ENCODE assay signal across 23 cellular contexts in the genomic region with DNA sequence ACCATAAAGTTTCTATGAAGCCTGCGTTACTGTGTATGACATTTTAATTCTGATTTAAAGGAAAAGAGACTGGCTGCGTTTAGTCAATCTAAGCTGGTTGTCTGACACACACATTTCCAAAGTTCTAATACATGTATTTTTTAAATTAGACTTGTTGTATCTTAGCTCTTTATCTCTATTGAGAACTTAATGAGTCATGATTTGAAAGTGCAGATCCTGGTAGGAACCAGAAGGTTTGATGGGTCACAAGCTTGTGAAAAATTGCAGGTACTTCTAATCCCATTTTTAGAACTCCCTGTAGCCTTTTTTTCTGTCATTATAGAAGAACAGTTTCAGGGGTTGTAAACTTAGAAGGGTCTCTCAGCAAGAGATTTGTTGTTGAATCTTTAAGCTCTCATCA.
A peak's percentile ranks its signal among the peaks of the same experiment; 100 is the strongest.
DNase-seq lines count a peak whose midpoint lies in the region; TF ChIP-seq lines count a peak whose summit lies in the region.
"Had no signal": no experiment of that assay in that cellular context is flagged by ENCODE, and none has a peak within 500 bp of the region (broad histone marks: within the 10 kb centered on the region; RNA-seq: fewer than 3 reads in every experiment).

No MANE protein-coding gene starts in this region.

- H3K9me3 ChIP-seq in mammary epithelial cell (replicated peaks; ENCODE audit: insufficient read depth, low read length) = no peaks in the 10 kb centered on the region
- H3K9me3 ChIP-seq in tibial artery = no peaks in the 10 kb centered on the region
- H3K9me3 ChIP-seq: SJSA1 had no signal

- H3K4me2 ChIP-seq in mammary epithelial cell (ENCODE audit: insufficient read depth, low read depth, low read length) = no peak overlapping the region
- no peak overlapping the region for H3K4me2 ChIP-seq in mesendoderm (ENCODE audit: low read length)
- H3K4me2 ChIP-seq: PC-9 had no signal

- no peak overlapping the region for H3K18ac ChIP-seq in mesendoderm (ENCODE audit: low read length)

- H4K5ac ChIP-seq in mesendoderm (ENCODE audit: low read length) = no peak overlapping the region

- H3K4me3 ChIP-seq in mammary epithelial cell (replicated peaks in 1 of 3; ENCODE audit: insufficient read depth in 1 of 3, low read depth in 2 of 3, low read length in 3 of 3) (no peak overlapping the region), mesendoderm (ENCODE audit: low read length) (no peak overlapping the region), tibial artery (no peak overlapping the region)
- H3K4me3 ChIP-seq: GM23248, K562, PC-9, SJSA1 had no signal

- H3K27me3 ChIP-seq in mammary epithelial cell (ENCODE audit: insufficient read depth, low read length) (no peaks in the 10 kb centered on the region), mesendoderm (ENCODE audit: insufficient read depth, low read length, poor library complexity) (no peaks in the 10 kb centered on the region), tibial artery (no peaks in the 10 kb centered on the region)
- H3K27me3 ChIP-seq: SJSA1 had no signal

- H3K9me3 Mint-ChIP-seq in MCF 10A (ENCODE audit: unreplicated experiment) = no peaks in the 10 kb centered on the region
- H3K9me3 Mint-ChIP-seq: HFFc6 had no signal

- CTCF ChIA-PET in mammary epithelial cell (lab: Charles Lee; ENCODE audit: low non-redundant PET) = no interaction called here
- CTCF ChIA-PET in MCF 10A (lab: Yijun Ruan, JAX) = interaction anchor here (0.6 to 0.9 kb wide), 2 partner anchors 141 to 693 kb away, joined by 3 to 5 read pairs; no protein-coding TSS in a partner anchor

- H2BK120ac ChIP-seq in mesendoderm (ENCODE audit: low read depth, low read length) = no peak overlapping the region

- no peaks in the 10 kb centered on the region for H4K20me1 ChIP-seq in mammary epithelial cell (ENCODE audit: insufficient read depth, low read length)

- H2AFZ ChIP-seq in mammary epithelial cell (ENCODE audit: low read depth, low read length) = no peak overlapping the region
- H2AFZ ChIP-seq: GM23248, PC-9 had no signal

- H2AK5ac ChIP-seq in mesendoderm (ENCODE audit: low read length) = no peak overlapping the region

- in situ Hi-C loops in mammary epithelial cell (cut with MboI; ENCODE audit: low sequenced_read_pairs in 2 of 2) = no loop called here

- H3K36me3 ChIP-seq in mammary epithelial cell (ENCODE audit: insufficient read depth, low read length) = no peaks in the 10 kb centered on the region
- H3K36me3 ChIP-seq in mesendoderm (ENCODE audit: control insufficient read depth, insufficient read depth, low read length) = no peaks in the 10 kb centered on the region
- H3K36me3 ChIP-seq in tibial artery = no peaks in the 10 kb centered on the region
- H3K36me3 ChIP-seq: SJSA1 had no signal

- H3K27ac Mint-ChIP-seq in MCF 10A (ENCODE audit: low read depth, unreplicated experiment) = no peak overlapping the region
- H3K27ac Mint-ChIP-seq: HFFc6 had no signal

- POLR2A ChIA-PET in MCF 10A (lab: Yijun Ruan, JAX) = no interaction called here

- peaks cover 13% of the 10 kb centered on the region for H3K4me1 ChIP-seq in mammary epithelial cell (ENCODE audit: insufficient read depth, low read length)
- no peaks in the 10 kb centered on the region for H3K4me1 ChIP-seq in mesendoderm (ENCODE audit: control insufficient read depth, low read depth, low read length)
- peaks cover 0 to 35% (median 0%) of the 10 kb centered on the region in 4 donors for H3K4me1 ChIP-seq in tibial artery

- intact Hi-C loops in mammary epithelial cell (cut with micrococcal nuclease) = no loop called here
- intact Hi-C loops in MCF 10A (cut with micrococcal nuclease) = no loop called here
- intact Hi-C loops in tibial artery (cut with DNase I; ENCODE audit: low total_unique reads) = no loop called here

- H4K8ac ChIP-seq in mesendoderm (ENCODE audit: low read depth, low read length) = no peak overlapping the region

- H3K4ac ChIP-seq in mesendoderm (ENCODE audit: low read depth, low read length) = no peak overlapping the region

- peaks cover 6% of the 10 kb centered on the region for H3K36me3 Mint-ChIP-seq in MCF 10A (ENCODE audit: insufficient read depth, unreplicated experiment)

- no peak overlapping the region for H3K56ac ChIP-seq in mesendoderm (ENCODE audit: low read length)

- no peak overlapping the region for H2BK5ac ChIP-seq in mesendoderm (ENCODE audit: low read length)

- H3K27me3 Mint-ChIP-seq in MCF 10A (ENCODE audit: insufficient read depth, unreplicated experiment) = no peaks in the 10 kb centered on the region

- H3K4me1 Mint-ChIP-seq in MCF 10A (ENCODE audit: insufficient read depth, unreplicated experiment) = peaks cover 30% of the 10 kb centered on the region

- dilution Hi-C loops in mammary epithelial cell (cut with HindIII; ENCODE audit: low sequenced_read_pairs) = no loop called here

- no peak overlapping the region for H3K23ac ChIP-seq in mesendoderm (ENCODE audit: low read length)

- no peak overlapping the region for H3K9ac ChIP-seq in mammary epithelial cell (ENCODE audit: insufficient read depth, low read length)
- no peak overlapping the region for H3K9ac ChIP-seq in mesendoderm (ENCODE audit: low read length)
- H3K9ac ChIP-seq: GM23248 had no signal

- H3K79me2 ChIP-seq in mammary epithelial cell (ENCODE audit: insufficient read depth, low read length) (no peaks in the 10 kb centered on the region), mesendoderm (ENCODE audit: control insufficient read depth, insufficient read depth, low read length) (no peaks in the 10 kb centered on the region)

- H2BK15ac ChIP-seq in mesendoderm (replicated peaks; ENCODE audit: low read depth) = peak overlapping the region; percentile 5

- BruUV-seq in mammary epithelial cell (replicated peaks; lab: Mats Ljungman, UMichigan) = no TSS peak
- no TSS peak for BruUV-seq in MCF 10A (replicated peaks; lab: Mats Ljungman, UMichigan)

- TF ChIP-seq CTCF in mammary epithelial cell (conservative IDR thresholded peaks at IDR 0.05 in 1 of 2, IDR thresholded peaks at IDR 0.05 in 1 of 2; ENCODE audit: extremely low read depth in 1 of 2, insufficient read depth in 1 of 2, low read depth in 1 of 2, low read length in 2 of 2) = no peak
- no peak for TF ChIP-seq CTCF in MCF 10A (IDR thresholded peaks at IDR 0.05; ENCODE audit: unreplicated experiment)
- no peak for TF ChIP-seq CTCF in tibial artery (IDR thresholded peaks at IDR 0.05)

- WGBS in mammary epithelial cell (ENCODE audit: low coverage, missing lambda C conversion rate) = 83% methylated on average over 2 of the region's 2 CpGs
- no CpG with 5 or more reads among the region's 2 CpGs for WGBS in mesendoderm (ENCODE audit: extremely low coverage, insufficient coverage, low lambda C conversion rate)

- no peaks in the 10 kb centered on the region for H3K79me1 ChIP-seq in mesendoderm (ENCODE audit: low read length)

- DNase-seq in mammary epithelial cell = peak; percentile 18
- no peak for DNase-seq in MCF 10A (ENCODE audit: unreplicated experiment)
- DNase-seq in SK-N-DZ (ENCODE audit: low spot score) = peak; percentile 38
- no peak for DNase-seq in mesendoderm
- no peak for DNase-seq in NCI-H2227 (lab: John Stamatoyannopoulos, UW; ENCODE audit: unreplicated experiment)
- DNase-seq in tibial artery = no peak
- no peak for DNase-seq in NCI-H2107 (lab: John Stamatoyannopoulos, UW)
- DNase-seq: Calu3, GM23248, H7, HFFc6, Kasumi-1, NCI-H1048, NCI-H1694, NCI-H2081, NCI-H2171 treated with DMSO at 0.1 percent for 48 hours, NCI-H524, NCI-H774, PC-9, Right ventricle myocardium superior had no signal

- no peak overlapping the region for H3K27ac ChIP-seq in mammary epithelial cell (ENCODE audit: insufficient read depth, low read depth, low read length)
- H3K27ac ChIP-seq in mesendoderm (ENCODE audit: low read depth, low read length) = no peak overlapping the region
- H3K27ac ChIP-seq in tibial artery = no peak overlapping the region
- H3K27ac ChIP-seq: 22Rv1, GM23248, PC-9, SJSA1 had no signal

- no peak overlapping the region for H3K4me3 Mint-ChIP-seq in MCF 10A (ENCODE audit: unreplicated experiment)
- H3K4me3 Mint-ChIP-seq: HFFc6 had no signal

Comparison
In these comparisons a context has a peak if more than half of its experiments do, and no peak if none do; other contexts are left out.
1. DNase-seq: peak in mammary epithelial cell (single experiment) and SK-N-DZ (single experiment); none in MCF 10A (single experiment), mesendoderm (single experiment), NCI-H2227 (single experiment), tibial artery (0 of 2) and NCI-H2107 (single experiment).